Comparison of ENCODE assay signal across 19 cellular contexts in genomic region chr2:120991401-120991800, GRCh38.
"Had no signal": no experiment of that assay in that cellular context is flagged by ENCODE, and none has a peak within 500 bp of the region (broad histone marks: within the 10 kb centered on the region; RNA-seq: fewer than 3 reads in every experiment).

No MANE protein-coding gene starts in this region.

- H3K4me3 Mint-ChIP-seq: activated naive CD8-positive, alpha-beta T cell treated with anti-CD3 and anti-CD28 coated beads for 36 hours; activated T-cell treated with anti-CD3 and anti-CD28 coated beads, Interleukin-2, amount 50 U/mL, for 72 hours; nephron; T-cell had no signal

- H3K4me1 Mint-ChIP-seq: activated naive CD8-positive, alpha-beta T cell treated with anti-CD3 and anti-CD28 coated beads for 36 hours; nephron; T-cell had no signal

- DNase-seq: activated CD4-positive, alpha-beta T cell treated with anti-CD3 and anti-CD28 coated beads for 1 hour; activated CD4-positive, alpha-beta T cell treated with anti-CD3 and anti-CD28 coated beads, Interleukin-2, amount 50 U/mL, for 4 hours; activated naive CD8-positive, alpha-beta T cell treated with anti-CD3 and anti-CD28 coated beads for 36 hours; activated T-cell treated with anti-CD3 and anti-CD28 coated beads, Interleukin-2, amount 50 U/mL, for 72 hours; amygdala; body of pancreas; central memory CD4-positive, alpha-beta T cell; cortex of kidney; effector CD4-positive, alpha-beta T cell; foreskin fibroblast; mesendoderm; nucleus accumbens; small intestine; stimulated activated naive CD8-positive, alpha-beta T cell treated with anti-CD3 and anti-CD28 coated beads, Interleukin-15, Interleukin-2, amounts not matched to agents 100 U/mL and 50 U/mL, for 24 hours; T-cell; T1000; upper lobe of left lung had no signal

- H3K27me3 Mint-ChIP-seq: activated naive CD8-positive, alpha-beta T cell treated with anti-CD3 and anti-CD28 coated beads for 36 hours; T-cell had no signal

- H3K9me3 Mint-ChIP-seq: activated naive CD8-positive, alpha-beta T cell treated with anti-CD3 and anti-CD28 coated beads for 36 hours; activated T-cell treated with anti-CD3 and anti-CD28 coated beads, Interleukin-2, amount 50 U/mL, for 72 hours; nephron; T-cell had no signal

- H3K27ac Mint-ChIP-seq: activated naive CD8-positive, alpha-beta T cell treated with anti-CD3 and anti-CD28 coated beads for 36 hours; activated T-cell treated with anti-CD3 and anti-CD28 coated beads, Interleukin-2, amount 50 U/mL, for 72 hours; nephron; progenitor cell of endocrine pancreas; T-cell had no signal

- ATAC-seq: activated T-cell treated with anti-CD3 and anti-CD28 coated beads, Interleukin-2, amount 50 U/mL, for 72 hours; body of pancreas; stimulated activated naive CD8-positive, alpha-beta T cell treated with anti-CD3 and anti-CD28 coated beads, Interleukin-15, Interleukin-2, amounts not matched to agents 100 U/mL and 50 U/mL, for 24 hours; T-cell had no signal

- H3K36me3 Mint-ChIP-seq: activated naive CD8-positive, alpha-beta T cell treated with anti-CD3 and anti-CD28 coated beads for 36 hours; T-cell had no signal
